In genomic region chr2:236563953-236564352, GRCh38 we compare ENCODE assay signal across 32 cellular contexts.
"Had no signal": no experiment of that assay in that cellular context is flagged by ENCODE, and none has a peak within 500 bp of the region (broad histone marks: within the 10 kb centered on the region; RNA-seq: fewer than 3 reads in every experiment).

No MANE protein-coding gene starts in this region.

- H3K9me3 ChIP-seq: adrenal gland, body of pancreas, heart left ventricle had no signal

- H3K9me3 Mint-ChIP-seq: activated CD4-positive, alpha-beta memory T cell treated with anti-CD3 and anti-CD28 coated beads, Interleukin-2, amount 10 ng/mL, durations not matched to agents 7 days and 5 days; activated naive CD4-positive, alpha-beta T cell treated with anti-CD3 and anti-CD28 coated beads for 36 hours; activated naive CD4-positive, alpha-beta T cell treated with anti-CD3 and anti-CD28 coated beads, Interleukin-2, amount 50 U/mL, for 24 hours; activated naive CD8-positive, alpha-beta T cell treated with anti-CD3 and anti-CD28 coated beads for 36 hours; activated naive CD8-positive, alpha-beta T cell treated with anti-CD3 and anti-CD28 coated beads, Interleukin-2, amount 50 U/mL, for 24 hours; activated T-helper 1 cell treated with anti-CD3 and anti-CD28 coated beads, Interleukin-12 subunit alpha, Interleukin-12 subunit beta, Interleukin-2, Interleukin-4 antibody, amounts not matched to agents 30 ng/mL and 10 ng/mL and 1 ng/mL, durations not matched to agents 14 hours and 24 hours and 36 hours; activated T-helper 2 cell treated with anti-CD3 and anti-CD28 coated beads, Interferon-gamma antibody, Interleukin-2, Interleukin-4, amounts not matched to agents 10 μg/mL and 5 μg/mL and 100 μg/mL, durations not matched to agents 14 hours and 24 hours and 36 hours; effector memory CD8-positive, alpha-beta T cell had no signal

- DNase-seq: activated CD4-positive, alpha-beta memory T cell treated with anti-CD3 and anti-CD28 coated beads, Interleukin-2, amount 10 ng/mL, durations not matched to agents 7 days and 5 days; activated CD4-positive, alpha-beta T cell treated with anti-CD3 and anti-CD28 coated beads for 1 hour; activated CD4-positive, alpha-beta T cell treated with anti-CD3 and anti-CD28 coated beads for 4 hours; activated CD4-positive, alpha-beta T cell treated with anti-CD3 and anti-CD28 coated beads, Interleukin-2, amount 10 ng/mL, durations not matched to agents 7 days and 5 days; activated CD4-positive, alpha-beta T cell treated with anti-CD3 and anti-CD28 coated beads, Interleukin-2, amount 50 U/mL, for 4 hours; activated effector memory CD4-positive, alpha-beta T cell treated with anti-CD3 and anti-CD28 coated beads, Interleukin-2, amount 50 U/mL, for 16 hours; activated naive CD4-positive, alpha-beta T cell treated with anti-CD3 and anti-CD28 coated beads for 36 hours; activated naive CD8-positive, alpha-beta T cell treated with anti-CD3 and anti-CD28 coated beads for 36 hours; activated naive CD8-positive, alpha-beta T cell treated with anti-CD3 and anti-CD28 coated beads, Interleukin-2, amount 50 U/mL, for 24 hours; activated T-cell treated with anti-CD3 and anti-CD28 coated beads, Interleukin-2, amount 50 U/mL, for 1 hour; activated T-cell treated with anti-CD3 and anti-CD28 coated beads, Interleukin-2, amount 50 U/mL, for 48 hours; adrenal gland; amygdala; aorta; body of pancreas; caudate nucleus; cortex of kidney; dermis blood vessel endothelial cell; effector CD4-positive, alpha-beta T cell; effector memory CD8-positive, alpha-beta T cell; foreskin fibroblast; glutamatergic neuron; heart left ventricle; T-helper 2 cell had no signal

- H3K27ac ChIP-seq: adrenal gland, body of pancreas, epithelial cell of prostate, heart left ventricle had no signal

- H3K27ac Mint-ChIP-seq: activated CD4-positive, alpha-beta memory T cell treated with anti-CD3 and anti-CD28 coated beads, Interleukin-2, amount 10 ng/mL, durations not matched to agents 7 days and 5 days; activated CD4-positive, alpha-beta T cell treated with anti-CD3 and anti-CD28 coated beads, Interleukin-2, amount 10 ng/mL, durations not matched to agents 7 days and 5 days; activated naive CD4-positive, alpha-beta T cell treated with anti-CD3 and anti-CD28 coated beads for 36 hours; activated naive CD4-positive, alpha-beta T cell treated with anti-CD3 and anti-CD28 coated beads, Interleukin-2, amount 50 U/mL, for 24 hours; activated naive CD8-positive, alpha-beta T cell treated with anti-CD3 and anti-CD28 coated beads for 36 hours; activated naive CD8-positive, alpha-beta T cell treated with anti-CD3 and anti-CD28 coated beads, Interleukin-2, amount 50 U/mL, for 24 hours; activated T-helper 1 cell treated with anti-CD3 and anti-CD28 coated beads, Interleukin-12 subunit alpha, Interleukin-12 subunit beta, Interleukin-2, Interleukin-4 antibody, amounts not matched to agents 30 ng/mL and 10 ng/mL and 1 ng/mL, durations not matched to agents 14 hours and 24 hours and 36 hours; activated T-helper 2 cell treated with anti-CD3 and anti-CD28 coated beads, Interferon-gamma antibody, Interleukin-2, Interleukin-4, amounts not matched to agents 10 μg/mL and 5 μg/mL and 100 μg/mL, durations not matched to agents 14 hours and 24 hours and 36 hours; effector memory CD8-positive, alpha-beta T cell had no signal

- H3K4me3 Mint-ChIP-seq: activated CD4-positive, alpha-beta memory T cell treated with anti-CD3 and anti-CD28 coated beads, Interleukin-2, amount 10 ng/mL, durations not matched to agents 7 days and 5 days; activated CD4-positive, alpha-beta T cell treated with anti-CD3 and anti-CD28 coated beads, Interleukin-2, amount 10 ng/mL, durations not matched to agents 7 days and 5 days; activated naive CD4-positive, alpha-beta T cell treated with anti-CD3 and anti-CD28 coated beads for 36 hours; activated naive CD4-positive, alpha-beta T cell treated with anti-CD3 and anti-CD28 coated beads, Interleukin-2, amount 50 U/mL, for 24 hours; activated naive CD8-positive, alpha-beta T cell treated with anti-CD3 and anti-CD28 coated beads for 36 hours; activated naive CD8-positive, alpha-beta T cell treated with anti-CD3 and anti-CD28 coated beads, Interleukin-2, amount 50 U/mL, for 24 hours; activated T-helper 1 cell treated with anti-CD3 and anti-CD28 coated beads, Interleukin-12 subunit alpha, Interleukin-12 subunit beta, Interleukin-2, Interleukin-4 antibody, amounts not matched to agents 30 ng/mL and 10 ng/mL and 1 ng/mL, durations not matched to agents 14 hours and 24 hours and 36 hours; effector memory CD8-positive, alpha-beta T cell had no signal

- H3K36me3 ChIP-seq: adrenal gland, heart left ventricle had no signal

- H3K27me3 ChIP-seq: body of pancreas, heart left ventricle had no signal

- FAIRE-seq: colon, endometrium, endothelial cell of umbilical vein, frontal cortex had no signal

- H3K27me3 Mint-ChIP-seq: activated naive CD4-positive, alpha-beta T cell treated with anti-CD3 and anti-CD28 coated beads, Interleukin-2, amount 50 U/mL, for 24 hours; activated naive CD8-positive, alpha-beta T cell treated with anti-CD3 and anti-CD28 coated beads for 36 hours; activated naive CD8-positive, alpha-beta T cell treated with anti-CD3 and anti-CD28 coated beads, Interleukin-2, amount 50 U/mL, for 24 hours; effector memory CD8-positive, alpha-beta T cell had no signal

- H3K4me3 ChIP-seq: adrenal gland, body of pancreas, heart left ventricle had no signal

- ATAC-seq: activated naive CD8-positive, alpha-beta T cell treated with anti-CD3 and anti-CD28 coated beads, Interleukin-2, amount 50 U/mL, for 24 hours; body of pancreas; effector memory CD8-positive, alpha-beta T cell; heart left ventricle had no signal
